20 cellular contexts compared by ENCODE assay signal in the genomic region with DNA sequence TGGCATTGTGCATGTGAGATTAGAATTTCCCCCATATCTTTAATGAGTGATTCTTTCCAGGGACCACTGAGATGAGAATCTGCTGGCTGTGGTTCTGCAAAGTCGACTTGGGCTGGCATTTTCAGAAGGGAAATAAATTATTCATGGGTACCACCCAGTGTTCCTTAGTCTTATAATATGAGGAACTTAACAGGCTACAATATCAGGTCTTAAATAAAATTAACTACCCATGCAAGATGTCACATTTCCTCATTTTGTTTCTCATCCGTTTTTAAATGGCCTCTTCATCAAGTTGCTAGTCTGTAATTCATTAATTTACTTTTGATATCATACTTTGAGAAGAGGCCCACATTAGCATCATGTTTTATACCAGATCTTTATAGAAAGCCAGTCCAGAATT. TPM values are rescaled to one million over a fixed set of nuclear protein-coding genes. Genes with fewer than 3 reads are reported as not detected.
"Had no signal": no experiment of that assay in that cellular context is flagged by ENCODE, and none has a peak within 500 bp of the region (broad histone marks: within the 10 kb centered on the region; RNA-seq: fewer than 3 reads in every experiment).

No MANE protein-coding gene starts in this region.

- H3K27ac Mint-ChIP-seq: activated CD4-positive, alpha-beta T cell treated with anti-CD3 and anti-CD28 coated beads, Interleukin-2, amount 10 ng/mL, durations not matched to agents 7 days and 5 days; activated CD8-positive, alpha-beta T cell treated with anti-CD3 and anti-CD28 coated beads, Interleukin-2, amount 10 ng/mL, durations not matched to agents 7 days and 5 days; activated naive CD4-positive, alpha-beta T cell treated with anti-CD3 and anti-CD28 coated beads for 36 hours; endodermal cell; mesothelial cell of epicardium; stimulated activated effector memory CD8-positive, alpha-beta T cell treated with anti-CD3 and anti-CD28 coated beads, Interleukin-12 subunit alpha, Interleukin-12 subunit beta, amount 100 ng/mL, for 72 hours; T-helper 2 cell treated with Interferon-gamma antibody and Interleukin-4, amounts not matched to agents 5 μg/mL and 100 μg/mL, for 36 hours had no signal

- DNase-seq: activated CD4-positive, alpha-beta T cell treated with anti-CD3 and anti-CD28 coated beads, Interleukin-2, amount 10 ng/mL, durations not matched to agents 7 days and 5 days; activated CD8-positive, alpha-beta T cell treated with anti-CD3 and anti-CD28 coated beads, Interleukin-2, amount 10 ng/mL, durations not matched to agents 7 days and 5 days; activated naive CD4-positive, alpha-beta T cell treated with anti-CD3 and anti-CD28 coated beads for 36 hours; activated T-cell treated with anti-CD3 and anti-CD28 coated beads, Interleukin-2, amount 50 U/mL, for 4 hours; body of pancreas; dorsolateral prefrontal cortex; endodermal cell; foreskin keratinocyte; head of caudate nucleus; kidney; stimulated activated CD4-positive, alpha-beta T cell treated with anti-CD3 and anti-CD28 coated beads, Interleukin-4, amount 100 ng/mL, for 24 hours; testis; upper lobe of left lung had no signal

- H3K9me3 Mint-ChIP-seq: activated CD4-positive, alpha-beta T cell treated with anti-CD3 and anti-CD28 coated beads, Interleukin-2, amount 10 ng/mL, durations not matched to agents 7 days and 5 days; activated naive CD4-positive, alpha-beta T cell treated with anti-CD3 and anti-CD28 coated beads for 36 hours; activated T-cell treated with anti-CD3 and anti-CD28 coated beads, Interleukin-2, amount 50 U/mL, for 4 hours; endodermal cell; mesothelial cell of epicardium; nephron; stimulated activated effector memory CD8-positive, alpha-beta T cell treated with anti-CD3 and anti-CD28 coated beads, Interleukin-12 subunit alpha, Interleukin-12 subunit beta, amount 100 ng/mL, for 72 hours; T-helper 2 cell treated with Interferon-gamma antibody and Interleukin-4, amounts not matched to agents 5 μg/mL and 100 μg/mL, for 36 hours had no signal

- ATAC-seq: activated CD4-positive, CD25-positive, alpha-beta regulatory T cell treated with anti-CD3 and anti-CD28 coated beads, Interleukin-2, amount 50 U/mL, for 24 hours; activated CD8-positive, alpha-beta T cell treated with anti-CD3 and anti-CD28 coated beads, Interleukin-2, amount 10 ng/mL, durations not matched to agents 7 days and 5 days; activated T-cell treated with anti-CD3 and anti-CD28 coated beads, Interleukin-2, amount 50 U/mL, for 4 hours; body of pancreas; foreskin keratinocyte; left lobe of liver; sciatic nerve; stimulated activated effector memory CD8-positive, alpha-beta T cell treated with anti-CD3 and anti-CD28 coated beads, Interleukin-12 subunit alpha, Interleukin-12 subunit beta, amount 100 ng/mL, for 72 hours had no signal

- H3K4me3 Mint-ChIP-seq: activated CD4-positive, alpha-beta T cell treated with anti-CD3 and anti-CD28 coated beads, Interleukin-2, amount 10 ng/mL, durations not matched to agents 7 days and 5 days; activated CD8-positive, alpha-beta T cell treated with anti-CD3 and anti-CD28 coated beads, Interleukin-2, amount 10 ng/mL, durations not matched to agents 7 days and 5 days; activated naive CD4-positive, alpha-beta T cell treated with anti-CD3 and anti-CD28 coated beads for 36 hours; activated T-cell treated with anti-CD3 and anti-CD28 coated beads, Interleukin-2, amount 50 U/mL, for 4 hours; endodermal cell; mesothelial cell of epicardium; stimulated activated effector memory CD8-positive, alpha-beta T cell treated with anti-CD3 and anti-CD28 coated beads, Interleukin-12 subunit alpha, Interleukin-12 subunit beta, amount 100 ng/mL, for 72 hours; T-helper 2 cell treated with Interferon-gamma antibody and Interleukin-4, amounts not matched to agents 5 μg/mL and 100 μg/mL, for 36 hours had no signal

- H3K27me3 Mint-ChIP-seq: activated CD4-positive, alpha-beta T cell treated with anti-CD3 and anti-CD28 coated beads, Interleukin-2, amount 10 ng/mL, durations not matched to agents 7 days and 5 days had no signal

RNA-seq across cellular contexts. Expression of a gene that starts 58.3 kb away (rescaled TPM):
- total RNA-seq: foreskin keratinocyte had no signal
